Comparison of ENCODE assay signal across 26 cellular contexts in genomic region chr14:101181717-101182313, GRCh38.
DNase-seq lines count a peak whose midpoint lies in the region; ATAC-seq, FAIRE-seq and TF ChIP-seq lines count a peak whose summit lies in the region.
"Had no signal": no experiment of that assay in that cellular context is flagged by ENCODE, and none has a peak within 500 bp of the region (broad histone marks: within the 10 kb centered on the region; RNA-seq: fewer than 3 reads in every experiment).

No MANE protein-coding gene starts in this region.

- H3K27ac ChIP-seq in kidney (ENCODE audit: low read depth in 2 of 2, low read length in 2 of 2), result no peak overlapping the region
- H3K27ac ChIP-seq: A549, SJSA1 had no signal

- H3K27ac Mint-ChIP-seq in progenitor cell of endocrine pancreas, result no peak overlapping the region
- H3K27ac Mint-ChIP-seq: CD4-positive, alpha-beta T cell; GM23338 had no signal

- no peak for ATAC-seq in HG03457 (IDR thresholded peaks at IDR 0.05; ENCODE audit: unreplicated experiment)
- no peak for ATAC-seq in GM19395 (IDR thresholded peaks at IDR 0.05; ENCODE audit: unreplicated experiment)
- ATAC-seq: A549, GM23338, HCT116, Right ventricle myocardium inferior had no signal

- peak; percentile 3 for DNase-seq in AG20443 (ENCODE audit: low spot score)
- DNase-seq in GM13977 (ENCODE audit: low spot score), result peak; percentile 4
- peak; percentile 29 for DNase-seq in kidney
- DNase-seq in progenitor cell of endocrine pancreas (ENCODE audit: low spot score, unreplicated experiment), result peak; percentile 3
- DNase-seq in medulla oblongata (ENCODE audit: extremely low spot score), result no peak
- no peak for DNase-seq in KG1 (lab: John Stamatoyannopoulos, UW)
- DNase-seq: CD4-positive, alpha-beta T cell; COR-L47; DMS 273 treated with DMSO at 0.1 percent for 48 hours; DMS79 treated with DMSO at 0.1 percent for 48 hours; IMR-90; Karpas-422; NCI-H1694; NCI-H2081 treated with DMSO at 0.1 percent for 48 hours; NCI-H446 treated with DMSO at 0.1 percent for 48 hours; NCI-H526 treated with DMSO at 0.1 percent for 48 hours; OCI-M1 had no signal

- TF ChIP-seq CTCF in GM13977 (IDR thresholded peaks at IDR 0.05; ENCODE audit: extremely low read depth, insufficient read depth, missing control alignments) (no peak), kidney (IDR thresholded peaks at IDR 0.05; ENCODE audit: borderline replicate concordance, extremely low read depth, insufficient read depth) (no peak), progenitor cell of endocrine pancreas (IDR thresholded peaks at IDR 0.05; ENCODE audit: unreplicated experiment) (no peak)

- H3K9me3 ChIP-seq in kidney (ENCODE audit: control insufficient read depth in 1 of 2, low read length in 2 of 2), result peaks cover 0 to 5% of the 10 kb centered on the region in 2 donors
- H3K9me3 ChIP-seq: SJSA1 had no signal

- H3K9ac ChIP-seq in kidney (ENCODE audit: low read length in 2 of 2), result no peak overlapping the region

- no peaks in the 10 kb centered on the region for H3K4me1 ChIP-seq in kidney (ENCODE audit: control insufficient read depth in 1 of 2, insufficient read depth in 1 of 2, low read depth in 1 of 2, low read length in 2 of 2)
- H3K4me1 ChIP-seq: A549, SJSA1 had no signal

- no peaks in the 10 kb centered on the region for H3K36me3 Mint-ChIP-seq in progenitor cell of endocrine pancreas (ENCODE audit: insufficient read depth)

- H3K4me3 Mint-ChIP-seq in progenitor cell of endocrine pancreas (ENCODE audit: low read depth), result no peak overlapping the region
- H3K4me3 Mint-ChIP-seq: CD4-positive, alpha-beta T cell; GM23338 had no signal

- no peaks in the 10 kb centered on the region for H3K4me1 Mint-ChIP-seq in progenitor cell of endocrine pancreas (ENCODE audit: low read depth)

- H3K9me3 Mint-ChIP-seq in progenitor cell of endocrine pancreas (ENCODE audit: low read depth), result peaks cover 7% of the 10 kb centered on the region

- in situ Hi-C loops in GM13977 (cut with MboI; ENCODE audit: low pct_unique_long_range_greater_than_20kb, low sequenced_read_pairs, unreplicated experiment), result no loop called here

- no peak for FAIRE-seq in kidney (lab: Jason Lieb, UNC)
- FAIRE-seq: A549, GM12891, RCC 7860 had no signal

- peaks cover 24% of the 10 kb centered on the region for H3K27me3 Mint-ChIP-seq in progenitor cell of endocrine pancreas

- no peaks in the 10 kb centered on the region for H3K36me3 ChIP-seq in kidney (ENCODE audit: control insufficient read depth in 1 of 2, insufficient read depth in 2 of 2, low read length in 2 of 2)
- H3K36me3 ChIP-seq: SJSA1 had no signal

- intact Hi-C loops in kidney (cut with DNase I), result no loop called here

- no peak overlapping the region for H3K4me3 ChIP-seq in kidney (ENCODE audit: low read length in 2 of 2)
- H3K4me3 ChIP-seq: A549, GM23338, SJSA1 had no signal

Comparison
In these comparisons a context has a peak if more than half of its experiments do, and no peak if none do; other contexts are left out.
1. DNase-seq: peak in AG20443 (single experiment), GM13977 (single experiment), kidney (single experiment) and progenitor cell of endocrine pancreas (single experiment); none in medulla oblongata (single experiment) and KG1 (single experiment).